In the genomic region with DNA sequence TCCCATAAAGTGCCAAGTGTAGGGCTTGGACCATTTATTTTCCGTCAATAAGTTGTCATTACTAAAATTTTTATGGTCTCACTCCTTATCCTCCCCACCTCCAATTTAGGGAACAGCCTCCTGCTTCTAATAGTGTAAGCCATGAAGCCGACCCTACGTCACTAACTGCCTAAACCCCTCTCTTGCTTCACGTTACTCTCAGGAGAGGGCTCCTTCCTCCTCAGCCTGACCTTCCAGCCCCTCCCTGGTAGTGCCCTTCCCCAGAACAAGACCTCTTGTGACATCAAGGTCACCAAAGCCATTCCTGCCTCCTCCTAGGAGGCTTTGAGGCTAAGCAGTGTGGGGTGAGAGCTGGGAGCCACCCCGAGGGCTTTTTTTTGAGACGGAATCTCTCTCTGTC, we compare ENCODE assay signal across 1 cellular context.
TF ChIP-seq lines count a peak whose summit lies in the region.

No MANE protein-coding gene starts in this region.

TF ChIP-seq in liver, 16 proteins besides CTCF, POLR2A, EP300 and RAD21:
- TF ChIP-seq, protein P1, sequence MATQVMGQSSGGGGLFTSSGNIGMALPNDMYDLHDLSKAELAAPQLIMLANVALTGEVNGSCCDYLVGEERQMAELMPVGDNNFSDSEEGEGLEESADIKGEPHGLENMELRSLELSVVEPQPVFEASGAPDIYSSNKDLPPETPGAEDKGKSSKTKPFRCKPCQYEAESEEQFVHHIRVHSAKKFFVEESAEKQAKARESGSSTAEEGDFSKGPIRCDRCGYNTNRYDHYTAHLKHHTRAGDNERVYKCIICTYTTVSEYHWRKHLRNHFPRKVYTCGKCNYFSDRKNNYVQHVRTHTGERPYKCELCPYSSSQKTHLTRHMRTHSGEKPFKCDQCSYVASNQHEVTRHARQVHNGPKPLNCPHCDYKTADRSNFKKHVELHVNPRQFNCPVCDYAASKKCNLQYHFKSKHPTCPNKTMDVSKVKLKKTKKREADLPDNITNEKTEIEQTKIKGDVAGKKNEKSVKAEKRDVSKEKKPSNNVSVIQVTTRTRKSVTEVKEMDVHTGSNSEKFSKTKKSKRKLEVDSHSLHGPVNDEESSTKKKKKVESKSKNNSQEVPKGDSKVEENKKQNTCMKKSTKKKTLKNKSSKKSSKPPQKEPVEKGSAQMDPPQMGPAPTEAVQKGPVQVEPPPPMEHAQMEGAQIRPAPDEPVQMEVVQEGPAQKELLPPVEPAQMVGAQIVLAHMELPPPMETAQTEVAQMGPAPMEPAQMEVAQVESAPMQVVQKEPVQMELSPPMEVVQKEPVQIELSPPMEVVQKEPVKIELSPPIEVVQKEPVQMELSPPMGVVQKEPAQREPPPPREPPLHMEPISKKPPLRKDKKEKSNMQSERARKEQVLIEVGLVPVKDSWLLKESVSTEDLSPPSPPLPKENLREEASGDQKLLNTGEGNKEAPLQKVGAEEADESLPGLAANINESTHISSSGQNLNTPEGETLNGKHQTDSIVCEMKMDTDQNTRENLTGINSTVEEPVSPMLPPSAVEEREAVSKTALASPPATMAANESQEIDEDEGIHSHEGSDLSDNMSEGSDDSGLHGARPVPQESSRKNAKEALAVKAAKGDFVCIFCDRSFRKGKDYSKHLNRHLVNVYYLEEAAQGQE (IDR thresholded peaks at IDR 0.05) = no peak
- TF ChIP-seq GABPA (IDR thresholded peaks at IDR 0.05 in 1 of 2, conservative IDR thresholded peaks at IDR 0.05 in 1 of 2) (no peak), EGR1 (IDR thresholded peaks at IDR 0.05; ENCODE audit: low read depth in 2 of 2) (no peak), TAF1 (conservative IDR thresholded peaks at IDR 0.05) (no peak), NR2F2 (IDR thresholded peaks at IDR 0.05) (no peak)
- TF ChIP-seq, protein P2, sequence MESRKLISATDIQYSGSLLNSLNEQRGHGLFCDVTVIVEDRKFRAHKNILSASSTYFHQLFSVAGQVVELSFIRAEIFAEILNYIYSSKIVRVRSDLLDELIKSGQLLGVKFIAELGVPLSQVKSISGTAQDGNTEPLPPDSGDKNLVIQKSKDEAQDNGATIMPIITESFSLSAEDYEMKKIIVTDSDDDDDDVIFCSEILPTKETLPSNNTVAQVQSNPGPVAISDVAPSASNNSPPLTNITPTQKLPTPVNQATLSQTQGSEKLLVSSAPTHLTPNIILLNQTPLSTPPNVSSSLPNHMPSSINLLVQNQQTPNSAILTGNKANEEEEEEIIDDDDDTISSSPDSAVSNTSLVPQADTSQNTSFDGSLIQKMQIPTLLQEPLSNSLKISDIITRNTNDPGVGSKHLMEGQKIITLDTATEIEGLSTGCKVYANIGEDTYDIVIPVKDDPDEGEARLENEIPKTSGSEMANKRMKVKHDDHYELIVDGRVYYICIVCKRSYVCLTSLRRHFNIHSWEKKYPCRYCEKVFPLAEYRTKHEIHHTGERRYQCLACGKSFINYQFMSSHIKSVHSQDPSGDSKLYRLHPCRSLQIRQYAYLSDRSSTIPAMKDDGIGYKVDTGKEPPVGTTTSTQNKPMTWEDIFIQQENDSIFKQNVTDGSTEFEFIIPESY (IDR thresholded peaks at IDR 0.05) = no peak
